ENCODE assay signal across 12 cellular contexts in the genomic region with DNA sequence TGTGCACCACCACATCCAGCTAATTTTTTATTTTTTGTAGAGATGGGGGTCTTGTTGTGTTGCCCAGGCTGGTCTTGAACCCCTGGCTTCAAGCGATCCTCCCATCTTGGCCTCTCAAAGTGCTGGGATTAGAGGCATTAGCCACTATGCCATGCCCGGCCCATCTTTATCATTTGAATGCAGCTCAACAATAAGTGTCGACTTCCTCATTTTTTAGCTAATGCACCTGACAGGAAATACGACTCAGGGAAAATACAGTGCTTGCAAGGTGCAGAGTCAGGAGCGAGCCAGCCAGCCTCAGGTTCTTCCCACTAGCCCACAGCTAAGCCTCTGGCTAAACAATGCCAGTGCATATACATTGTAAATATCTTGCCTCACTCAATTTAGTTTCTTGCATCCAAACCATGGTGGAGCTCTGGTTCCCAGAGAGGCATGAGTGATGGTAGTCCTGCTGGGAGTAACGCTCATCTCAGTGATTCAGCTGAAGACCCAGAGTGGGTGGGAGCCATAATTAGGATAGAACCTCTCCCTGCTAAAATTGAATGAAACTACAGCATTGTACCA.
A peak's percentile ranks its signal among the peaks of the same experiment; 100 is the strongest.
DNase-seq lines count a peak whose midpoint lies in the region; ATAC-seq and TF ChIP-seq lines count a peak whose summit lies in the region.
"Had no signal": no experiment of that assay in that cellular context is flagged by ENCODE, and none has a peak within 500 bp of the region (broad histone marks: within the 10 kb centered on the region; RNA-seq: fewer than 3 reads in every experiment).

No MANE protein-coding gene starts in this region.

- H3K4me3 Mint-ChIP-seq in H9 (peak overlapping the region in 1 of 2 experiments; percentile 13; a peak in 2 of 5 replicates), endothelial cell (ENCODE audit: unreplicated experiment) (no peak overlapping the region)
- H3K4me3 Mint-ChIP-seq in activated T-cell treated with anti-CD3 and anti-CD28 coated beads, Interleukin-2, amount 50 U/mL, for 72 hours = no peak overlapping the region
- H3K4me3 Mint-ChIP-seq: activated CD4-positive, alpha-beta memory T cell treated with anti-CD3 and anti-CD28 coated beads, Interleukin-2, amount 10 ng/mL, durations not matched to agents 7 days and 5 days; immature natural killer cell; T-cell had no signal

- H2BK15ac ChIP-seq in H9 (ENCODE audit: low read depth, low read length) = no peak overlapping the region

- no peak for ATAC-seq in activated T-cell treated with anti-CD3 and anti-CD28 coated beads, Interleukin-2, amount 50 U/mL, for 72 hours (replicated peaks in 1 of 2)

- H3K9me3 ChIP-seq in H9 (ENCODE audit: control insufficient read depth, low read depth, low read length) (no peaks in the 10 kb centered on the region), OCI-LY3 (ENCODE audit: insufficient read depth, low read length) (no peaks in the 10 kb centered on the region), spleen (peaks cover 0 to 5% (median 0%) of the 10 kb centered on the region in 8 donors)
- H3K9me3 ChIP-seq: suprapubic skin had no signal

- DNase-seq in H9 = peak; percentile 87
- DNase-seq in endothelial cell (ENCODE audit: low spot score) = no peak
- DNase-seq in spleen = no peak
- DNase-seq in retina = no peak
- no peak for DNase-seq in NCI-H146 treated with DMSO at 0.1 percent for 48 hours (lab: John Stamatoyannopoulos, UW; ENCODE audit: unreplicated experiment)
- no peak for DNase-seq in activated T-cell treated with anti-CD3 and anti-CD28 coated beads, Interleukin-2, amount 50 U/mL, for 72 hours

- H3K4ac ChIP-seq in H9 (ENCODE audit: low read depth, low read length) = no peak overlapping the region

- H2AK5ac ChIP-seq in H9 (ENCODE audit: insufficient read length, low read length) = no peak overlapping the region

- peak overlapping the region; percentile 17 for H3K4me2 ChIP-seq in H9 (ENCODE audit: insufficient read depth, insufficient read length, low read length)
- peak overlapping the region; percentile 86 for H3K4me2 ChIP-seq in OCI-LY3 (ENCODE audit: low read length)

- H3K27ac ChIP-seq in H9 (ENCODE audit: insufficient read length, low read depth, low read length) (peak overlapping the region; percentile 94), OCI-LY3 (ENCODE audit: low read length) (peak overlapping the region; percentile 95), spleen (peak overlapping the region in 7 of 8 donors; percentile 43 to 87 (median 79))
- H3K27ac ChIP-seq: HL-60, suprapubic skin had no signal

- no peak overlapping the region for H2BK20ac ChIP-seq in H9 (ENCODE audit: low read depth, low read length, poor library complexity, severe bottlenecking)

- no peak overlapping the region for H3K56ac ChIP-seq in H9 (ENCODE audit: insufficient read length, low read depth, low read length)

- no peak overlapping the region for H3K9ac ChIP-seq in H9 (ENCODE audit: extremely low read depth, insufficient read length, low read length)
- peak overlapping the region; percentile 93 for H3K9ac ChIP-seq in OCI-LY3 (ENCODE audit: low read length)

- peak overlapping the region; percentile 84 to 91 (median 90) for H3K27ac Mint-ChIP-seq in H9
- H3K27ac Mint-ChIP-seq in endothelial cell (ENCODE audit: unreplicated experiment) = peak overlapping the region; percentile 30
- H3K27ac Mint-ChIP-seq in activated T-cell treated with anti-CD3 and anti-CD28 coated beads, Interleukin-2, amount 50 U/mL, for 72 hours = no peak overlapping the region
- H3K27ac Mint-ChIP-seq: activated CD4-positive, alpha-beta memory T cell treated with anti-CD3 and anti-CD28 coated beads, Interleukin-2, amount 10 ng/mL, durations not matched to agents 7 days and 5 days; T-cell had no signal

- no peak overlapping the region for H2BK120ac ChIP-seq in H9 (ENCODE audit: low read depth, low read length, poor library complexity, severe bottlenecking)

- H3K9me3 Mint-ChIP-seq in H9 (peaks cover 0 to 3% of the 10 kb centered on the region in 2 experiments; a peak in 2 of 5 replicates), endothelial cell (ENCODE audit: unreplicated experiment) (no peaks in the 10 kb centered on the region)
- H3K9me3 Mint-ChIP-seq in activated T-cell treated with anti-CD3 and anti-CD28 coated beads, Interleukin-2, amount 50 U/mL, for 72 hours = no peaks in the 10 kb centered on the region
- H3K9me3 Mint-ChIP-seq: activated CD4-positive, alpha-beta memory T cell treated with anti-CD3 and anti-CD28 coated beads, Interleukin-2, amount 10 ng/mL, durations not matched to agents 7 days and 5 days; immature natural killer cell; T-cell had no signal

- intact Hi-C loops in spleen (cut with DNase I; ENCODE audit: low total_unique reads) = loop anchor here (5.0 kb wide), 2 partner anchors 128 to 303 kb away; no protein-coding TSS in a partner anchor

- H4K91ac ChIP-seq in H9 (ENCODE audit: insufficient read length, low read depth, low read length) = no peak overlapping the region

- H3K23ac ChIP-seq in H9 (ENCODE audit: insufficient read length, low read depth, low read length) = no peak overlapping the region

- no peak overlapping the region for H3K14ac ChIP-seq in H9 (ENCODE audit: insufficient read depth, low read length)

- no peak overlapping the region for H4K5ac ChIP-seq in H9 (ENCODE audit: insufficient read length, low read depth, low read length)

- H3K4me3 ChIP-seq in OCI-LY3 (ENCODE audit: low read length) (peak overlapping the region; percentile 18; the same call in 1 of the 2 replicates), spleen (peak overlapping the region in 1 of 8 donors; percentile 30)
- H3K4me3 ChIP-seq: suprapubic skin had no signal

- peaks cover 44 to 45% of the 10 kb centered on the region in 2 experiments for H3K4me1 Mint-ChIP-seq in H9
- peaks cover 29% of the 10 kb centered on the region for H3K4me1 Mint-ChIP-seq in endothelial cell (ENCODE audit: unreplicated experiment)
- H3K4me1 Mint-ChIP-seq in activated T-cell treated with anti-CD3 and anti-CD28 coated beads, Interleukin-2, amount 50 U/mL, for 72 hours (ENCODE audit: low read depth) = peaks cover 53% of the 10 kb centered on the region

- H4K20me1 ChIP-seq in H9 (ENCODE audit: control insufficient read depth, insufficient read depth, insufficient read length) = no peaks in the 10 kb centered on the region
- no peaks in the 10 kb centered on the region for H4K20me1 ChIP-seq in OCI-LY3 (ENCODE audit: insufficient read depth, low read length)

- no peak overlapping the region for H3T11ph ChIP-seq in H9 (ENCODE audit: low read length)

- peaks cover 0 to 6% (median 5%) of the 10 kb centered on the region in 3 experiments; a peak in 5 of 7 replicates for H3K36me3 Mint-ChIP-seq in H9 (ENCODE audit: insufficient read depth in 1 of 3, low read depth in 3 of 3)
- H3K36me3 Mint-ChIP-seq in endothelial cell (ENCODE audit: low read depth, unreplicated experiment) = peaks cover 4% of the 10 kb centered on the region
- no peaks in the 10 kb centered on the region for H3K36me3 Mint-ChIP-seq in activated T-cell treated with anti-CD3 and anti-CD28 coated beads, Interleukin-2, amount 50 U/mL, for 72 hours (ENCODE audit: insufficient read depth in 2 of 2)
- H3K36me3 Mint-ChIP-seq: immature natural killer cell, T-cell had no signal

- H3K4me1 ChIP-seq in H9 (ENCODE audit: insufficient read depth, low read length) (peaks cover 13% of the 10 kb centered on the region), OCI-LY3 (ENCODE audit: low read length) (peaks cover 54% of the 10 kb centered on the region), spleen (peaks cover 0 to 33% (median 28%) of the 10 kb centered on the region in 6 donors)

- H4K8ac ChIP-seq in H9 (replicated peaks; ENCODE audit: insufficient read length, low read depth, low read length) = no peak overlapping the region

- H2BK12ac ChIP-seq in H9 (ENCODE audit: insufficient read length, low read depth, low read length) = no peak overlapping the region

- H3K27me3 ChIP-seq in H9 (ENCODE audit: insufficient read depth, low read length) (no peaks in the 10 kb centered on the region), OCI-LY3 (ENCODE audit: low read depth, low read length) (no peaks in the 10 kb centered on the region), spleen (replicated peaks in 1 of 7) (no peaks in the 10 kb centered on the region)
- H3K27me3 ChIP-seq: suprapubic skin had no signal

- H2AFZ ChIP-seq in H9 (ENCODE audit: low read length) = no peak overlapping the region
- no peak overlapping the region for H2AFZ ChIP-seq in OCI-LY3 (ENCODE audit: low read depth, low read length)

- H3K79me2 ChIP-seq in H9 (ENCODE audit: insufficient read depth, low read length) (no peaks in the 10 kb centered on the region), OCI-LY3 (ENCODE audit: low read length) (no peaks in the 10 kb centered on the region)

- H3K27me3 Mint-ChIP-seq in H9 (ENCODE audit: low read depth) = peaks cover 6% of the 10 kb centered on the region
- H3K27me3 Mint-ChIP-seq in endothelial cell (ENCODE audit: unreplicated experiment) = peaks cover 7% of the 10 kb centered on the region
- no peaks in the 10 kb centered on the region for H3K27me3 Mint-ChIP-seq in activated T-cell treated with anti-CD3 and anti-CD28 coated beads, Interleukin-2, amount 50 U/mL, for 72 hours (ENCODE audit: low read depth)
- H3K27me3 Mint-ChIP-seq: activated CD4-positive, alpha-beta memory T cell treated with anti-CD3 and anti-CD28 coated beads, Interleukin-2, amount 10 ng/mL, durations not matched to agents 7 days and 5 days; T-cell had no signal

- TF ChIP-seq CTCF in H9 (conservative IDR thresholded peaks at IDR 0.05) (no peak), OCI-LY3 (IDR thresholded peaks at IDR 0.05; ENCODE audit: low read depth, low read length) (no peak), endothelial cell (IDR thresholded peaks at IDR 0.05; ENCODE audit: unreplicated experiment) (no peak), spleen (IDR thresholded peaks at IDR 0.05 in 8 of 11, conservative IDR thresholded peaks at IDR 0.05 in 3 of 11) (no peak)

- no peak overlapping the region for H3K18ac ChIP-seq in H9 (ENCODE audit: insufficient read length, low read depth, low read length)

- TF ChIP-seq POLR2A in spleen (IDR thresholded peaks at IDR 0.05) = no peak

- H3K36me3 ChIP-seq in OCI-LY3 (replicated peaks; ENCODE audit: low read depth, low read length) (no peaks in the 10 kb centered on the region), spleen (no peaks in the 10 kb centered on the region)
- H3K36me3 ChIP-seq: suprapubic skin had no signal

- H3K23me2 ChIP-seq in H9 (ENCODE audit: insufficient read length, low read depth, low read length, poor library complexity, severe bottlenecking) = no peaks in the 10 kb centered on the region

- H2BK5ac ChIP-seq in H9 (ENCODE audit: insufficient read length, low read length) = no peak overlapping the region

- no peaks in the 10 kb centered on the region for H3K79me1 ChIP-seq in H9 (ENCODE audit: insufficient read depth, low read depth, low read length, poor library complexity, severe bottlenecking)

- WGBS in H9 (ENCODE audit: extremely low coverage, insufficient read length, low lambda C conversion rate) = no CpG with 5 or more reads among the region's 6 CpGs
- 34 to 46% (median 36%) methylated on average over 6 of the region's 6 CpGs for WGBS in spleen, 5 donors
